2 cellular contexts compared by ENCODE assay signal in genomic region chr2:241309684-241310117, GRCh38.
TF ChIP-seq lines count a peak whose summit lies in the region.

No MANE protein-coding gene starts in this region.

TF ChIP-seq in GM23338, 12 proteins besides CTCF, POLR2A, EP300 and RAD21:
- TF ChIP-seq EZH2 (IDR thresholded peaks at IDR 0.05; ENCODE audit: low read depth, unreplicated experiment) (no peak), NANOG (IDR thresholded peaks at IDR 0.05; ENCODE audit: borderline replicate concordance) (no peak), EZH2phosphoT487 (IDR thresholded peaks at IDR 0.05; ENCODE audit: unreplicated experiment) (no peak), ZNF114 (CRISPR knock-in tag; IDR thresholded peaks at IDR 0.05) (no peak), ETS1 (IDR thresholded peaks at IDR 0.05) (no peak), POLR2AphosphoS5 (IDR thresholded peaks at IDR 0.05; ENCODE audit: low read depth) (no peak), CREB1 (CRISPR knock-in tag; IDR thresholded peaks at IDR 0.05; ENCODE audit: low read depth) (no peak)

TF ChIP-seq in HepG2, 621 proteins besides CTCF, POLR2A, EP300 and RAD21:
- no peak for TF ChIP-seq MTA1 (CRISPR knock-in tag; IDR thresholded peaks at IDR 0.05; ENCODE audit: borderline replicate concordance)
- no peak for TF ChIP-seq FOXM1 (CRISPR knock-in tag; IDR thresholded peaks at IDR 0.05)
- TF ChIP-seq NFKB2 (CRISPR knock-in tag; IDR thresholded peaks at IDR 0.05; ENCODE audit: borderline replicate concordance): no peak
- TF ChIP-seq ZBTB39 (CRISPR knock-in tag; IDR thresholded peaks at IDR 0.05): no peak
- no peak for TF ChIP-seq MAZ (IDR thresholded peaks at IDR 0.05; ENCODE audit: borderline replicate concordance, low read depth, low read length)
- no peak for TF ChIP-seq MAZ (CRISPR knock-in tag; IDR thresholded peaks at IDR 0.05; ENCODE audit: low read depth)
- TF ChIP-seq TFDP2 (CRISPR knock-in tag; IDR thresholded peaks at IDR 0.05): no peak
- no peak for TF ChIP-seq ZNF704 (CRISPR knock-in tag; IDR thresholded peaks at IDR 0.05; ENCODE audit: borderline replicate concordance)
- TF ChIP-seq HOXA7 (CRISPR knock-in tag; IDR thresholded peaks at IDR 0.05): no peak
- no peak for TF ChIP-seq ZBTB40 (IDR thresholded peaks at IDR 0.05)
- TF ChIP-seq ZBTB40 (CRISPR knock-in tag; IDR thresholded peaks at IDR 0.05): no peak
- TF ChIP-seq TCF7 (IDR thresholded peaks at IDR 0.05; ENCODE audit: low read depth): no peak
- no peak for TF ChIP-seq TBP (CRISPR knock-in tag; IDR thresholded peaks at IDR 0.05)
- TF ChIP-seq ZNF143 (CRISPR knock-in tag; IDR thresholded peaks at IDR 0.05): no peak
- no peak for TF ChIP-seq THYN1 (CRISPR knock-in tag; IDR thresholded peaks at IDR 0.05; ENCODE audit: borderline replicate concordance, low read depth)
- no peak for TF ChIP-seq ZNF747 (CRISPR knock-in tag; IDR thresholded peaks at IDR 0.05; ENCODE audit: borderline replicate concordance)
- no peak for TF ChIP-seq PAF1 (CRISPR knock-in tag; IDR thresholded peaks at IDR 0.05)
- TF ChIP-seq ZFP36 (IDR thresholded peaks at IDR 0.05; ENCODE audit: borderline replicate concordance, low read depth, low read length, partially characterized antibody): no peak
- no peak for TF ChIP-seq ZNF713 (CRISPR knock-in tag; IDR thresholded peaks at IDR 0.05)
